8 cellular contexts compared by ENCODE assay signal in the genomic region with DNA sequence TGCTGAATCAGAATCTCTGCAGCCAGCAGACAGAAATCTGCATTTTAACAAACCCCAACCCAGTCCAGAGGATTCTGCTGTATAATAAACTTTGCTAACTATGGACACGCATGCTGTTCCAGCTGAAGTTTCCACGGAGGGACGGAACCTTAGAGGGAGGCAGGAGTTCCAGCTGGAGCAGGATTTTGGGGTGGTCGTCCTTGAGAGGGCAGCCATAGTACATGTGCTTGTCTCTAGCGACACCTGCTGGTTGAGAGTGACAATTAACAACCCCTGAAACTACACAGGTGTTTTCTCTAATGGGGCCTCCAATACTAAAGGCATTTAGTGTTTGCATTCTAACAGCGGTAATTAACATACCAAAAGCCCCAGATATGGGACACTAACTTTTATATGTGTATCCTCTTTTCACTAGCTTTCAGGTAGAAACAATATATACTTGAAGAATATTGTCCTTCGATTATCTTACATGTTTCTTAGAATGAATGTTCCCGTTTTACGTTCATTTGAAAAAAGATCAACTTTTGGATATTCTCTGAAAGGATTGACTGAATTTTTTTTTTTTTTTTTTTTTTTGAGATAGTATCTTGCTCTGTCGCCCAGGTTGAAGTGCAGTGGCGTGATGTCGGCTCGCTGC. TPM values are rescaled to one million over a fixed set of nuclear protein-coding genes. Genes with fewer than 3 reads are reported as not detected.
A peak's percentile ranks its signal among the peaks of the same experiment; 100 is the strongest.
DNase-seq lines count a peak whose midpoint lies in the region; ATAC-seq and TF ChIP-seq lines count a peak whose summit lies in the region.

No MANE protein-coding gene starts in this region.

- peaks cover 5% of the 10 kb centered on the region for H3K36me3 Mint-ChIP-seq in central memory CD8-positive, alpha-beta T cell (ENCODE audit: insufficient read depth)

- intact Hi-C loops in right lobe of liver (cut with DNase I), result loop anchor here (5.0 to 10.0 kb wide), 2 partner anchors 251 to 258 kb away; no protein-coding TSS in a partner anchor

- ATAC-seq in HG02588 (IDR thresholded peaks at IDR 0.05; ENCODE audit: unreplicated experiment) (peak; percentile 73), right lobe of liver (peak; percentile 29 to 59 (median 38))
- peak; percentile 71 for ATAC-seq in central memory CD8-positive, alpha-beta T cell (replicated peaks; ENCODE audit: extremely low read depth, poor library complexity, severe bottlenecking)

- TF ChIP-seq CTCF in right lobe of liver (IDR thresholded peaks at IDR 0.05), result peak; percentile 79 to 90 (median 86)

- TF ChIP-seq POLR2A in right lobe of liver (IDR thresholded peaks at IDR 0.05), result no peak

- H3K36me3 ChIP-seq in right lobe of liver, result no peaks in the 10 kb centered on the region

- H3K4me3 Mint-ChIP-seq in central memory CD8-positive, alpha-beta T cell, result no peak overlapping the region

- H3K27me3 ChIP-seq in right lobe of liver, result no peaks in the 10 kb centered on the region

- H3K27ac Mint-ChIP-seq in central memory CD8-positive, alpha-beta T cell (ENCODE audit: low read depth), result no peak overlapping the region

- H3K9me3 Mint-ChIP-seq in central memory CD8-positive, alpha-beta T cell, result no peaks in the 10 kb centered on the region

- H3K4me1 Mint-ChIP-seq in central memory CD8-positive, alpha-beta T cell, result peaks cover 7% of the 10 kb centered on the region

- peaks cover 48% of the 10 kb centered on the region for H3K27me3 Mint-ChIP-seq in central memory CD8-positive, alpha-beta T cell

- DNase-seq in SHP77 (lab: John Stamatoyannopoulos, UW) (peak; percentile 26 to 30), SHP77 treated with DMSO at 0.1 percent for 48 hours (lab: John Stamatoyannopoulos, UW) (no peak), NCI-H1092 treated with DMSO at 0.1 percent for 48 hours (lab: John Stamatoyannopoulos, UW) (peak; percentile 50), right lobe of liver (peak in 1 of 3 donors; percentile 59)
- peak; percentile 40 for DNase-seq in activated CD4-positive, CD25-positive, alpha-beta regulatory T cell treated with anti-CD3 and anti-CD28 coated beads, Interleukin-2, amount 50 U/mL, for 16 hours (ENCODE audit: low read depth, low spot score)
- peak; percentile 40 to 42 for DNase-seq in central memory CD8-positive, alpha-beta T cell (ENCODE audit: low spot score in 2 of 2)
- DNase-seq in stimulated activated CD8-positive, alpha-beta memory T cell treated with anti-CD3 and anti-CD28 coated beads, Interleukin-15, amount 100 ng/mL, for 24 hours (ENCODE audit: low read depth), result peak; percentile 6

- 61% methylated on average over 8 of the region's 13 CpGs for WGBS in right lobe of liver (ENCODE audit: insufficient coverage, low coverage, low lambda C conversion rate, missing lambda C conversion rate)

- no peak overlapping the region for H3K4me3 ChIP-seq in right lobe of liver

- H3K9me3 ChIP-seq in right lobe of liver, result no peaks in the 10 kb centered on the region

- peaks cover 0 to 57% (median 12%) of the 10 kb centered on the region in 4 donors for H3K4me1 ChIP-seq in right lobe of liver

- H3K27ac ChIP-seq in right lobe of liver, result no peak overlapping the region

RNA-seq across cellular contexts. Expression of a gene that starts 32.4 kb away (rescaled TPM):
- total RNA-seq in right lobe of liver, result 1 to 10 TPM in 5 of 6 experiments, under 1 TPM in 1; 0.46 to 2.0 (median 1.3) TPM
